In the genomic region with DNA sequence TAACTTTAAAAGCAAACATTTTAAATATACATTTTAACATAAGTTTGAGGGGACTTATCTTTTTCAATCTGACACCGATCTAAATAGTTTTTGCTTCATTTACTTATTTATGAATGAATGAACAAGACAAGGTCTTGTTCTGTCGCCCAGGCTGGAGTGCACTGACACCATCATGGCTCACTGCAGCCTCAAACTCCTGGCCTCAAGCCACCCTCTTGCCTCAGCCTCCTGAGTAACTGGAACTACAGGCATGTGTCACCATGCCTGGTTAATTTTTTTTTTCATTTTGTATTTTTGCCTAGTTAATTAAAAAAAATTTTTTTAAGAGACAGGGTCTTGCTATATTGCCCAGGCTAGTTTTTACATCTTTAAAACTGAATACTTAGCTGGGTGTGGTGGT, we compare ENCODE assay signal across 30 cellular contexts. TPM values are rescaled to one million over a fixed set of nuclear protein-coding genes. Genes with fewer than 3 reads are reported as not detected.
DNase-seq lines count a peak whose midpoint lies in the region; FAIRE-seq and TF ChIP-seq lines count a peak whose summit lies in the region.
"Had no signal": no experiment of that assay in that cellular context is flagged by ENCODE, and none has a peak within 500 bp of the region (broad histone marks: within the 10 kb centered on the region; RNA-seq: fewer than 3 reads in every experiment).

No MANE protein-coding gene starts in this region.

- H3K27ac Mint-ChIP-seq in MCF 10A (ENCODE audit: low read depth, unreplicated experiment), result no peak overlapping the region
- H3K27ac Mint-ChIP-seq: activated CD4-positive, alpha-beta memory T cell treated with anti-CD3 and anti-CD28 coated beads, Interleukin-2, amount 10 ng/mL, durations not matched to agents 7 days and 5 days; activated naive CD8-positive, alpha-beta T cell treated with anti-CD3 and anti-CD28 coated beads for 36 hours; progenitor cell of endocrine pancreas had no signal

- CTCF ChIA-PET in MCF 10A (lab: Yijun Ruan, JAX), result no interaction called here

- H3K9me3 ChIP-seq in breast epithelium, result no peaks in the 10 kb centered on the region
- H3K9me3 ChIP-seq: esophagus squamous epithelium, heart left ventricle, stomach, tibial nerve had no signal

- no peaks in the 10 kb centered on the region for H3K4me1 Mint-ChIP-seq in MCF 10A (ENCODE audit: insufficient read depth, unreplicated experiment)
- H3K4me1 Mint-ChIP-seq: activated naive CD8-positive, alpha-beta T cell treated with anti-CD3 and anti-CD28 coated beads for 36 hours; CD4-positive, alpha-beta memory T cell had no signal

- TF ChIP-seq POLR2A in breast epithelium (IDR thresholded peaks at IDR 0.05) (no peak), erythroblast (IDR thresholded peaks at IDR 0.05; ENCODE audit: low read length) (no peak), GM12892 (IDR thresholded peaks at IDR 0.05; ENCODE audit: low read depth, low read length) (no peak)

- intact Hi-C loops in MCF 10A (cut with micrococcal nuclease), result no loop called here
- intact Hi-C loops in breast epithelium (cut with DNase I; ENCODE audit: low total_unique reads), result no loop called here

- POLR2A ChIA-PET in MCF 10A (lab: Yijun Ruan, JAX), result interaction anchor here (0.7 to 1.0 kb wide), 2 partner anchors 418 to 670 kb away, joined by 3 read pairs; no protein-coding TSS in a partner anchor

- H3K4me3 ChIP-seq in breast epithelium (no peak overlapping the region), fibroblast of the aortic adventitia (ENCODE audit: low read depth, low read length) (no peak overlapping the region)
- H3K4me3 ChIP-seq: esophagus squamous epithelium, heart left ventricle, stomach, tibial nerve had no signal

- BruUV-seq in MCF 10A (replicated peaks; lab: Mats Ljungman, UMichigan), result no TSS peak

- no peak overlapping the region for H3K27ac ChIP-seq in breast epithelium
- H3K27ac ChIP-seq: 22Rv1, esophagus squamous epithelium, heart left ventricle, HL-60, stomach, tibial nerve had no signal

- peaks cover 94% of the 10 kb centered on the region for H3K36me3 Mint-ChIP-seq in MCF 10A (ENCODE audit: insufficient read depth, unreplicated experiment)

- H3K9me3 Mint-ChIP-seq in MCF 10A (ENCODE audit: unreplicated experiment), result no peaks in the 10 kb centered on the region
- H3K9me3 Mint-ChIP-seq: activated CD4-positive, alpha-beta memory T cell treated with anti-CD3 and anti-CD28 coated beads, Interleukin-2, amount 10 ng/mL, durations not matched to agents 7 days and 5 days; activated naive CD8-positive, alpha-beta T cell treated with anti-CD3 and anti-CD28 coated beads for 36 hours; brain; CD4-positive, alpha-beta memory T cell had no signal

- no peak overlapping the region for H3K4me3 Mint-ChIP-seq in MCF 10A (ENCODE audit: unreplicated experiment)
- H3K4me3 Mint-ChIP-seq: activated CD4-positive, alpha-beta memory T cell treated with anti-CD3 and anti-CD28 coated beads, Interleukin-2, amount 10 ng/mL, durations not matched to agents 7 days and 5 days; activated naive CD8-positive, alpha-beta T cell treated with anti-CD3 and anti-CD28 coated beads for 36 hours; brain; CD4-positive, alpha-beta memory T cell had no signal

- H3K4me1 ChIP-seq in breast epithelium, result no peaks in the 10 kb centered on the region
- H3K4me1 ChIP-seq: esophagus squamous epithelium, heart left ventricle, tibial nerve had no signal

- DNase-seq in MCF 10A (ENCODE audit: unreplicated experiment), result peak; percentile 42
- no peak for DNase-seq in breast epithelium (ENCODE audit: low spot score in 2 of 2)
- DNase-seq in astrocyte of the hippocampus (ENCODE audit: low read depth, low spot score), result peak; percentile 35
- DNase-seq in fibroblast of the aortic adventitia (ENCODE audit: low read depth), result peak; percentile 33
- DNase-seq in erythroblast (lab: John Stamatoyannopoulos, UW), result no peak
- DNase-seq in central memory CD4-positive, alpha-beta T cell, result no peak
- no peak for DNase-seq in GM12892 (ENCODE audit: insufficient read length)
- DNase-seq in NCI-H2171 treated with DMSO at 0.1 percent for 48 hours (lab: John Stamatoyannopoulos, UW), result no peak
- DNase-seq: activated CD4-positive, alpha-beta memory T cell treated with anti-CD3 and anti-CD28 coated beads, Interleukin-2, amount 10 ng/mL, durations not matched to agents 7 days and 5 days; activated effector memory CD4-positive, alpha-beta T cell treated with Interleukin-2 at 50 U/mL for 16 hours; activated naive CD8-positive, alpha-beta T cell treated with anti-CD3 and anti-CD28 coated beads for 36 hours; activated T-cell treated with anti-CD3 and anti-CD28 coated beads for 4 hours; cortex of kidney; esophagus squamous epithelium; GF-D8; H7; NCI-H1105; NCI-H2029 treated with DMSO at 0.1 percent for 48 hours; NCI-H446; stomach had no signal

- no peak for FAIRE-seq in GM12892 (lab: Jason Lieb, UNC)
- FAIRE-seq: GM18507 had no signal

- no peaks in the 10 kb centered on the region for H3K27me3 ChIP-seq in breast epithelium
- H3K27me3 ChIP-seq: esophagus squamous epithelium, heart left ventricle, stomach, tibial nerve had no signal

- TF ChIP-seq CTCF in MCF 10A (IDR thresholded peaks at IDR 0.05; ENCODE audit: unreplicated experiment), result no peak
- no peak for TF ChIP-seq CTCF in breast epithelium (IDR thresholded peaks at IDR 0.05)
- no peak for TF ChIP-seq CTCF in fibroblast of the aortic adventitia (IDR thresholded peaks at IDR 0.05; ENCODE audit: insufficient read depth, low read length)

- peaks cover 19% of the 10 kb centered on the region for H3K36me3 ChIP-seq in breast epithelium

- no peaks in the 10 kb centered on the region for H3K27me3 Mint-ChIP-seq in MCF 10A (ENCODE audit: insufficient read depth, unreplicated experiment)
- H3K27me3 Mint-ChIP-seq: activated CD4-positive, alpha-beta memory T cell treated with anti-CD3 and anti-CD28 coated beads, Interleukin-2, amount 10 ng/mL, durations not matched to agents 7 days and 5 days; activated naive CD8-positive, alpha-beta T cell treated with anti-CD3 and anti-CD28 coated beads for 36 hours; brain; CD4-positive, alpha-beta memory T cell; progenitor cell of endocrine pancreas had no signal

RNA-seq across cellular contexts. Expression of gene FBXO9, which starts 25.4 kb away (rescaled TPM):
- 54.4 and 63.6 TPM in 2 replicates for total RNA-seq in MCF 10A (2022)
- 10 to 100 TPM; 58.9 to 88.5 (median 68.5) TPM for total RNA-seq in breast epithelium
- 45.1 and 109 TPM in 2 replicates for total RNA-seq in fibroblast of the aortic adventitia (ENCODE audit: low replicate concordance)
- 27.3 TPM for polyA plus RNA-seq in GM12892 (2012; ENCODE audit: missing spikeins)

RNA-seq across cellular contexts. Expression of gene CILK1, which starts 29.0 kb away (rescaled TPM):
- total RNA-seq in MCF 10A (2022), result 4.4 and 5.3 TPM in 2 replicates
- total RNA-seq in breast epithelium, result 10 to 100 TPM; 15.1 to 27.7 (median 16.6) TPM
- 9.5 and 22.1 TPM in 2 replicates for total RNA-seq in fibroblast of the aortic adventitia (ENCODE audit: low replicate concordance)
- polyA plus RNA-seq in GM12892 (2012; ENCODE audit: missing spikeins), result 4.2 TPM

RNA-seq across cellular contexts. Expression of gene GCM1, which starts 58.1 kb away (rescaled TPM):
- not detected in 2 replicates for total RNA-seq in MCF 10A (2022)
- under 1 TPM in 1 of 3 donors, not detected in 2; 0.32 TPM for total RNA-seq in breast epithelium
- total RNA-seq in fibroblast of the aortic adventitia (ENCODE audit: low replicate concordance), result under 0.01 TPM in 1 of 2 replicates, not detected in the other
- polyA plus RNA-seq in GM12892 (2012; ENCODE audit: missing spikeins), result not detected
- total RNA-seq: activated naive CD8-positive, alpha-beta T cell treated with anti-CD3 and anti-CD28 coated beads for 36 hours; H7; heart left ventricle; OCI-LY7; progenitor cell of endocrine pancreas; Right ventricle myocardium inferior; stomach had no signal
- polyA plus RNA-seq: CD4-positive, alpha-beta memory T cell had no signal

Comparison
In these comparisons a context has a peak if more than half of its experiments do, and no peak if none do; other contexts are left out.
1. DNase-seq: peak in MCF 10A (single experiment), astrocyte of the hippocampus (single experiment) and fibroblast of the aortic adventitia (single experiment); none in breast epithelium (0 of 2), erythroblast (0 of 2), central memory CD4-positive, alpha-beta T cell (single experiment), GM12892 (single experiment) and NCI-H2171 treated with DMSO at 0.1 percent for 48 hours (single experiment).